10 cellular contexts compared by ENCODE assay signal in the genomic region with DNA sequence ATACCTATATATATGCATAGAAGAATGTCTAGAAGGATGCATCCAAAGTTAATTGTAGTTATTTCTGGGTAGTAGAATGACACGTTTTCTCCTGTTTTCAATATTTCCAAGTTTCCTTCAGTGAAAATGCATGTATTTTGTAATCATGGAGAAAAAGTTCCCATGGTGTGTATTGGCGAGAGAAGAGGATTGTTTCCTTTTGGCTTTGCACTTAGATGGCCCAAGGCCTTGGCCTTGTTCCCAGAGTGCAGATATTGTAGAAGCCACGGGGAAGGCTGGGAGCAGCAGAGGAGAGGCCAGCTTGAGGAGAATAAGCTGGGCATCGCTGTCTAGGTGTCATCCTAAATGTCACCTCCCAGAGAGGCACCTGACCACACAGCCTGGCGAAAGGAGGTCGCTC. TPM values are rescaled to one million over a fixed set of nuclear protein-coding genes. Genes with fewer than 3 reads are reported as not detected.
A peak's percentile ranks its signal among the peaks of the same experiment; 100 is the strongest.
DNase-seq lines count a peak whose midpoint lies in the region; ATAC-seq lines count a peak whose summit lies in the region.
"Had no signal": no experiment of that assay in that cellular context is flagged by ENCODE, and none has a peak within 500 bp of the region (broad histone marks: within the 10 kb centered on the region; RNA-seq: fewer than 3 reads in every experiment).

No MANE protein-coding gene starts in this region.

- H3K9me3 Mint-ChIP-seq in stimulated activated effector memory CD8-positive, alpha-beta T cell treated with anti-CD3 and anti-CD28 coated beads, Interleukin-12 subunit alpha, Interleukin-12 subunit beta, amount 100 ng/mL, for 72 hours, result no peaks in the 10 kb centered on the region

- peak overlapping the region; percentile 30 for H3K4me3 Mint-ChIP-seq in stimulated activated effector memory CD8-positive, alpha-beta T cell treated with anti-CD3 and anti-CD28 coated beads, Interleukin-12 subunit alpha, Interleukin-12 subunit beta, amount 100 ng/mL, for 72 hours

- peak overlapping the region; percentile 98 for H3K27ac Mint-ChIP-seq in stimulated activated effector memory CD8-positive, alpha-beta T cell treated with anti-CD3 and anti-CD28 coated beads, Interleukin-12 subunit alpha, Interleukin-12 subunit beta, amount 100 ng/mL, for 72 hours

- DNase-seq in H4 (ENCODE audit: low spot score) (peak; percentile 61), amniotic stem cell (lab: John Stamatoyannopoulos, UW) (peak; percentile 36), hippocampal formation (lab: John Stamatoyannopoulos, UW) (peak; percentile 35 to 43), occipital lobe (lab: John Stamatoyannopoulos, UW) (no peak), DMS153 (lab: John Stamatoyannopoulos, UW) (no peak), NCI-H524 treated with DMSO at 0.1 percent for 48 hours (lab: John Stamatoyannopoulos, UW) (no peak)
- DNase-seq in stimulated activated effector memory CD8-positive, alpha-beta T cell treated with anti-CD3 and anti-CD28 coated beads, Interleukin-12 subunit alpha, Interleukin-12 subunit beta, amount 100 ng/mL, for 72 hours (ENCODE audit: low spot score in 2 of 2), result no peak
- DNase-seq: activated CD4-positive, CD25-positive, alpha-beta regulatory T cell treated with anti-CD3 and anti-CD28 coated beads, Interleukin-2, amount 50 U/mL, for 72 hours; NCI-H510A had no signal

- ATAC-seq in stimulated activated effector memory CD8-positive, alpha-beta T cell treated with anti-CD3 and anti-CD28 coated beads, Interleukin-12 subunit alpha, Interleukin-12 subunit beta, amount 100 ng/mL, for 72 hours, result no peak
- ATAC-seq in HG03342 (IDR thresholded peaks at IDR 0.05; ENCODE audit: unreplicated experiment), result no peak

- peaks cover 82% of the 10 kb centered on the region for H3K4me1 Mint-ChIP-seq in stimulated activated effector memory CD8-positive, alpha-beta T cell treated with anti-CD3 and anti-CD28 coated beads, Interleukin-12 subunit alpha, Interleukin-12 subunit beta, amount 100 ng/mL, for 72 hours

- H3K36me3 Mint-ChIP-seq in stimulated activated effector memory CD8-positive, alpha-beta T cell treated with anti-CD3 and anti-CD28 coated beads, Interleukin-12 subunit alpha, Interleukin-12 subunit beta, amount 100 ng/mL, for 72 hours, result peaks cover 13% of the 10 kb centered on the region

RNA-seq across cellular contexts. Expression of a gene that starts 44.0 kb away (rescaled TPM):
- total RNA-seq in H4 (2014; rRNA removed; shearing (Covaris generic)), result 14.3 and 30.2 TPM in 2 replicates
- total RNA-seq in occipital lobe, result 2.0 TPM

Comparison
In these comparisons a context has a peak if more than half of its experiments do, and no peak if none do; other contexts are left out.
1. DNase-seq: peak in H4 (single experiment), amniotic stem cell (single experiment) and hippocampal formation (2 of 2); none in stimulated activated effector memory CD8-positive, alpha-beta T cell treated with anti-CD3 and anti-CD28 coated beads, Interleukin-12 subunit alpha, Interleukin-12 subunit beta, amount 100 ng/mL, for 72 hours (0 of 2), occipital lobe (single experiment), DMS153 (single experiment) and NCI-H524 treated with DMSO at 0.1 percent for 48 hours (single experiment).